Comparison of ENCODE assay signal across 9 cellular contexts in genomic region chr14:21382095-21382494, GRCh38. TPM values are rescaled to one million over a fixed set of nuclear protein-coding genes. Genes with fewer than 3 reads are reported as not detected.
DNase-seq lines count a peak whose midpoint lies in the region; ATAC-seq and TF ChIP-seq lines count a peak whose summit lies in the region.
"Had no signal": no experiment of that assay in that cellular context is flagged by ENCODE, and none has a peak within 500 bp of the region (broad histone marks: within the 10 kb centered on the region; RNA-seq: fewer than 3 reads in every experiment).

No MANE protein-coding gene starts in this region.

- H3K79me2 ChIP-seq in mesendoderm (ENCODE audit: control insufficient read depth, insufficient read depth, low read length), result peaks cover 50% of the 10 kb centered on the region

- H3K4me2 ChIP-seq in mesendoderm (ENCODE audit: low read length), result no peak overlapping the region

- peaks cover 12% of the 10 kb centered on the region for H3K4me1 Mint-ChIP-seq in Caco-2 (ENCODE audit: low read depth, unreplicated experiment)
- H3K4me1 Mint-ChIP-seq in activated T-helper 2 cell treated with anti-CD3 and anti-CD28 coated beads, Interferon-gamma antibody, Interleukin-2, Interleukin-4, amounts not matched to agents 10 μg/mL and 5 μg/mL and 100 μg/mL, durations not matched to agents 14 hours and 24 hours and 36 hours (ENCODE audit: low read depth), result peaks cover 29% of the 10 kb centered on the region

- H2AK5ac ChIP-seq in mesendoderm (ENCODE audit: low read length), result no peak overlapping the region

- ATAC-seq in aorta (ENCODE audit: low FRiP score), result no peak

- no peak overlapping the region for H3K18ac ChIP-seq in mesendoderm (ENCODE audit: low read length)

- POLR2A ChIA-PET in Caco-2 (lab: Charles Lee), result interaction anchor here (0.6 to 1.1 kb wide), 3 partner anchors 55 to 1038 kb away, joined by 3 to 6 read pairs (median 5); partner anchors contain the start of genes PARP2, RAB2B and TOX4

- no peak overlapping the region for H3K56ac ChIP-seq in mesendoderm (ENCODE audit: low read length)

- no TSS peak for BruUV-seq in Caco-2 (replicated peaks; lab: Mats Ljungman, UMichigan)

- H4K8ac ChIP-seq in mesendoderm (ENCODE audit: low read depth, low read length), result no peak overlapping the region

- peak overlapping the region; percentile 69 for H3K27ac Mint-ChIP-seq in Caco-2 (ENCODE audit: unreplicated experiment)
- H3K27ac Mint-ChIP-seq in activated T-helper 2 cell treated with anti-CD3 and anti-CD28 coated beads, Interferon-gamma antibody, Interleukin-2, Interleukin-4, amounts not matched to agents 10 μg/mL and 5 μg/mL and 100 μg/mL, durations not matched to agents 14 hours and 24 hours and 36 hours, result peak overlapping the region; percentile 85

- H3K27me3 Mint-ChIP-seq in Caco-2 (ENCODE audit: insufficient read depth, unreplicated experiment), result no peaks in the 10 kb centered on the region
- no peaks in the 10 kb centered on the region for H3K27me3 Mint-ChIP-seq in activated T-helper 2 cell treated with anti-CD3 and anti-CD28 coated beads, Interferon-gamma antibody, Interleukin-2, Interleukin-4, amounts not matched to agents 10 μg/mL and 5 μg/mL and 100 μg/mL, durations not matched to agents 14 hours and 24 hours and 36 hours (ENCODE audit: low read depth)

- H3K23ac ChIP-seq in mesendoderm (ENCODE audit: low read length), result no peak overlapping the region

- H3K4ac ChIP-seq in mesendoderm (ENCODE audit: low read depth, low read length), result no peak overlapping the region

- peak overlapping the region; percentile 85 for H3K4me3 Mint-ChIP-seq in Caco-2 (ENCODE audit: unreplicated experiment)
- H3K4me3 Mint-ChIP-seq in activated T-helper 2 cell treated with anti-CD3 and anti-CD28 coated beads, Interferon-gamma antibody, Interleukin-2, Interleukin-4, amounts not matched to agents 10 μg/mL and 5 μg/mL and 100 μg/mL, durations not matched to agents 14 hours and 24 hours and 36 hours (ENCODE audit: low read depth), result peak overlapping the region; percentile 96

- H3K36me3 Mint-ChIP-seq in Caco-2 (ENCODE audit: insufficient read depth, unreplicated experiment), result peaks cover 70% of the 10 kb centered on the region
- H3K36me3 Mint-ChIP-seq in activated T-helper 2 cell treated with anti-CD3 and anti-CD28 coated beads, Interferon-gamma antibody, Interleukin-2, Interleukin-4, amounts not matched to agents 10 μg/mL and 5 μg/mL and 100 μg/mL, durations not matched to agents 14 hours and 24 hours and 36 hours (ENCODE audit: low read depth), result peaks cover 52% of the 10 kb centered on the region

- no peaks in the 10 kb centered on the region for H3K9me3 ChIP-seq in Caco-2
- no peaks in the 10 kb centered on the region for H3K9me3 ChIP-seq in HUES64 (ENCODE audit: insufficient read depth, low read depth, low read length)
- no peaks in the 10 kb centered on the region for H3K9me3 ChIP-seq in aorta (ENCODE audit: control insufficient read depth, low read length)

- H3K27ac ChIP-seq in HUES64 (ENCODE audit: low read depth, low read length) (no peak overlapping the region), mesendoderm (ENCODE audit: low read depth, low read length) (no peak overlapping the region), aorta (ENCODE audit: low read depth in 1 of 2, low read length in 2 of 2) (no peak overlapping the region)

- no peaks in the 10 kb centered on the region for H3K27me3 ChIP-seq in Caco-2 (replicated peaks; ENCODE audit: control insufficient read depth, insufficient read depth, low read length)
- H3K27me3 ChIP-seq in HUES64 (ENCODE audit: insufficient read depth, low read length), result no peaks in the 10 kb centered on the region
- no peaks in the 10 kb centered on the region for H3K27me3 ChIP-seq in mesendoderm (ENCODE audit: insufficient read depth, low read length, poor library complexity)
- H3K27me3 ChIP-seq in aorta (ENCODE audit: control insufficient read depth in 1 of 2, insufficient read depth in 2 of 2, low read length in 1 of 2), result no peaks in the 10 kb centered on the region

- no peak overlapping the region for H2BK15ac ChIP-seq in mesendoderm (replicated peaks; ENCODE audit: low read depth)

- TF ChIP-seq CTCF in Caco-2 (IDR thresholded peaks at IDR 0.05; ENCODE audit: insufficient read depth in 1 of 2, low read depth in 1 of 2, low read length in 1 of 2, severe bottlenecking in 1 of 2, unreplicated experiment in 1 of 2), result no peak

- no peaks in the 10 kb centered on the region for H3K9me3 Mint-ChIP-seq in Caco-2 (ENCODE audit: unreplicated experiment)
- H3K9me3 Mint-ChIP-seq in activated T-helper 2 cell treated with anti-CD3 and anti-CD28 coated beads, Interferon-gamma antibody, Interleukin-2, Interleukin-4, amounts not matched to agents 10 μg/mL and 5 μg/mL and 100 μg/mL, durations not matched to agents 14 hours and 24 hours and 36 hours, result no peaks in the 10 kb centered on the region

- peaks cover 4% of the 10 kb centered on the region for H3K36me3 ChIP-seq in Caco-2 (ENCODE audit: control insufficient read depth, insufficient read depth, low read length)
- H3K36me3 ChIP-seq in HUES64 (ENCODE audit: insufficient read depth, low read length), result peaks cover 61% of the 10 kb centered on the region
- peaks cover 4% of the 10 kb centered on the region for H3K36me3 ChIP-seq in mesendoderm (ENCODE audit: control insufficient read depth, insufficient read depth, low read length)
- H3K36me3 ChIP-seq in aorta (ENCODE audit: control insufficient read depth in 1 of 2, insufficient read depth in 2 of 2, low read length in 1 of 2), result peaks cover 2 to 4% of the 10 kb centered on the region in 2 donors

- H2BK5ac ChIP-seq in mesendoderm (ENCODE audit: low read length), result no peak overlapping the region

- DNase-seq in Caco-2 (no peak), mesendoderm (peak; percentile 27), pons (ENCODE audit: low spot score) (no peak), aorta (no peak)
- DNase-seq in activated T-helper 2 cell treated with anti-CD3 and anti-CD28 coated beads, Interferon-gamma antibody, Interleukin-2, Interleukin-4, amounts not matched to agents 10 μg/mL and 5 μg/mL and 100 μg/mL, durations not matched to agents 14 hours and 24 hours and 36 hours (ENCODE audit: low spot score), result no peak
- no peak for DNase-seq in stimulated activated CD4-positive, alpha-beta T cell treated with anti-CD3 and anti-CD28 coated beads, Interleukin-4, amount 100 ng/mL, for 4 hours
- DNase-seq in stimulated activated CD4-positive, alpha-beta T cell treated with anti-CD3 and anti-CD28 coated beads, Interleukin-2, amount 100 ng/mL, for 24 hours, result no peak
- DNase-seq: Kasumi-1 had no signal

- H4K5ac ChIP-seq in mesendoderm (ENCODE audit: low read length), result no peak overlapping the region

- no peak overlapping the region for H2BK120ac ChIP-seq in mesendoderm (ENCODE audit: low read depth, low read length)

- H3K4me3 ChIP-seq in Caco-2 (ENCODE audit: low read depth, low read length), result no peak overlapping the region; the same call in 1 of the 2 replicates
- peak overlapping the region; percentile 92 for H3K4me3 ChIP-seq in HUES64 (ENCODE audit: low read length)
- no peak overlapping the region for H3K4me3 ChIP-seq in mesendoderm (ENCODE audit: low read length)
- H3K4me3 ChIP-seq in aorta (ENCODE audit: low read length in 2 of 2), result no peak overlapping the region

- peaks cover 1% of the 10 kb centered on the region for H3K79me1 ChIP-seq in mesendoderm (ENCODE audit: low read length)

- H3K4me1 ChIP-seq in Caco-2, result peaks cover 10% of the 10 kb centered on the region
- peaks cover 25% of the 10 kb centered on the region for H3K4me1 ChIP-seq in HUES64 (ENCODE audit: insufficient read depth, low read length)
- H3K4me1 ChIP-seq in mesendoderm (ENCODE audit: control insufficient read depth, low read depth, low read length), result no peaks in the 10 kb centered on the region
- H3K4me1 ChIP-seq in aorta (ENCODE audit: control insufficient read depth in 1 of 2, insufficient read depth in 2 of 2, low read length in 2 of 2), result peaks cover 0 to 2% of the 10 kb centered on the region in 2 donors

- CTCF ChIA-PET in Caco-2 (lab: Charles Lee), result no interaction called here

- H3K9ac ChIP-seq in HUES64 (ENCODE audit: low read depth, low read length) (peak overlapping the region; percentile 98), mesendoderm (ENCODE audit: low read length) (no peak overlapping the region)

- intact Hi-C loops in Caco-2 (cut with micrococcal nuclease; ENCODE audit: unreplicated experiment) (loop anchor here (5.0 to 10.0 kb wide), 2 partner anchors 95 to 147 kb away; partner anchors contain the start of genes RAB2B and TOX4), aorta (cut with DNase I) (loop anchor here (5.0 to 10.0 kb wide), 3 partner anchors 75 to 307 kb away; partner anchors contain the start of genes ARHGEF40 (in 1 of the 2), CHD8 (in 1 of the 2) and HNRNPC (in 1 of the 2))
- intact Hi-C loops in activated T-helper 2 cell treated with anti-CD3 and anti-CD28 coated beads, Interferon-gamma antibody, Interleukin-2, Interleukin-4, amounts not matched to agents 10 μg/mL and 5 μg/mL and 100 μg/mL, durations not matched to agents 14 hours and 24 hours and 36 hours (cut with micrococcal nuclease), result no loop called here

RNA-seq across cellular contexts. Expression of gene SUPT16H, which starts 1.7 kb away (rescaled TPM):
- 114 and 118 TPM in 2 replicates for total RNA-seq in Caco-2 (2022)
- 188 TPM for polyA plus RNA-seq in HUES64 (2013, experiment 1 of 2)
- polyA plus RNA-seq in HUES64 (2013, experiment 2 of 2), result 187 TPM
- total RNA-seq in activated T-helper 2 cell treated with anti-CD3 and anti-CD28 coated beads, Interferon-gamma antibody, Interleukin-2, Interleukin-4, amounts not matched to agents 10 μg/mL and 5 μg/mL and 100 μg/mL, durations not matched to agents 14 hours and 24 hours and 36 hours, result 161 and 168 TPM in 2 replicates
- polyA plus RNA-seq in mesendoderm (2013, experiment 1 of 2), result 191 TPM
- 191 TPM for polyA plus RNA-seq in mesendoderm (2013, experiment 2 of 2)
- total RNA-seq in aorta, result 10 to 100 TPM; 47.2 to 50.5 TPM
- 10 to 100 TPM; 36.8 to 40.6 TPM for polyA plus RNA-seq in aorta
